1 cellular context compared by ENCODE assay signal in the genomic region with DNA sequence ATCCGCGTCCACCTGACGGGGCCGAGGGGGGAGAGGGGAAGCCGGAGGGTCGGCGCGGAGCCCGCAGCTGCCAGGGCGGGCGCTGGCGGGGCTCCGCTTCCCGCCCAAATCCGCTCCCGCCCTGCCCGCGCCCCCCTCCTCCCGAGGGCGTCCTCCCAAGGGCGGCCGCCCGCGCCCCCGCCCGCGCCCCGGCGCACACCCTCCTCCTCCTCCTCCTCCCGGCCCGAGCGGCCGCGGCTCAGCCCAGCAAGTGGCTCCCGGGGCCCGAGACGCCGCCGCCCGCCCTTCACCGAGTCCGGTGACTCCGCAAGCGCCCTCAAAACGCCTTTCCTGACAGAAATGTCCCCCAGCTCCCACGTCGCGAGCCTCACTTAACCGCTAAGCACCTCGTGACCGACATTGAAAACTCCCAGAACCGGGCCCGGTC.
TF ChIP-seq lines count a peak whose summit lies in the region.

No MANE protein-coding gene starts in this region.

TF ChIP-seq in IMR-90, 13 proteins besides CTCF, POLR2A, EP300 and RAD21 (continued from another document):
- TF ChIP-seq, protein P1, sequence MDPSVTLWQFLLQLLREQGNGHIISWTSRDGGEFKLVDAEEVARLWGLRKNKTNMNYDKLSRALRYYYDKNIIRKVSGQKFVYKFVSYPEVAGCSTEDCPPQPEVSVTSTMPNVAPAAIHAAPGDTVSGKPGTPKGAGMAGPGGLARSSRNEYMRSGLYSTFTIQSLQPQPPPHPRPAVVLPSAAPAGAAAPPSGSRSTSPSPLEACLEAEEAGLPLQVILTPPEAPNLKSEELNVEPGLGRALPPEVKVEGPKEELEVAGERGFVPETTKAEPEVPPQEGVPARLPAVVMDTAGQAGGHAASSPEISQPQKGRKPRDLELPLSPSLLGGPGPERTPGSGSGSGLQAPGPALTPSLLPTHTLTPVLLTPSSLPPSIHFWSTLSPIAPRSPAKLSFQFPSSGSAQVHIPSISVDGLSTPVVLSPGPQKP (IDR thresholded peaks at IDR 0.05; ENCODE audit: borderline replicate concordance, low read depth, low read length), result no peak
